8 cellular contexts compared by ENCODE assay signal in genomic region chr11:125624756-125625213, GRCh38. TPM values are rescaled to one million over a fixed set of nuclear protein-coding genes. Genes with fewer than 3 reads are reported as not detected.
A peak's percentile ranks its signal among the peaks of the same experiment; 100 is the strongest.
DNase-seq lines count a peak whose midpoint lies in the region; ATAC-seq lines count a peak whose summit lies in the region.

TSS of gene CHEK1 (plus strand) at chr11:125625163. CDS start at chr11:125626769, 1,606 bp downstream.

- peaks cover 48% of the 10 kb centered on the region for H3K36me3 Mint-ChIP-seq in activated CD8-positive, alpha-beta T cell treated with anti-CD3 and anti-CD28 coated beads, Interleukin-2, amount 10 ng/mL, durations not matched to agents 7 days and 5 days (ENCODE audit: low read depth)
- H3K36me3 Mint-ChIP-seq in stimulated activated effector memory CD8-positive, alpha-beta T cell treated with anti-CD3 and anti-CD28 coated beads, Interleukin-12 subunit alpha, Interleukin-12 subunit beta, amount 100 ng/mL, for 72 hours, result peaks cover 93% of the 10 kb centered on the region

- intact Hi-C loops in right cardiac atrium (cut with DNase I), result loop anchor here in 1 of 4 donors (10.0 kb wide), 1 partner anchor 250 kb away; no protein-coding TSS in a partner anchor

- POLR2A ChIA-PET in activated CD8-positive, alpha-beta T cell treated with anti-CD3 and anti-CD28 coated beads, Interleukin-2, amount 10 ng/mL, durations not matched to agents 7 days and 5 days (lab: Charles Lee), result interaction anchor here (0.8 to 3.0 kb wide), 11 partner anchors 8 to 278 kb away, joined by 3 to 32 read pairs (median 4); partner anchors contain the start of genes EI24, PUS3 and STT3A

- CTCF ChIA-PET in activated CD8-positive, alpha-beta T cell treated with anti-CD3 and anti-CD28 coated beads, Interleukin-2, amount 10 ng/mL, durations not matched to agents 7 days and 5 days (lab: Charles Lee), result interaction anchor here (1.0 to 3.1 kb wide), 9 partner anchors 9 to 263 kb away, joined by 3 to 16 read pairs (median 4); partner anchors contain the start of genes HYLS1 and STT3A

- no peak for ATAC-seq in activated CD8-positive, alpha-beta T cell treated with anti-CD3 and anti-CD28 coated beads, Interleukin-2, amount 10 ng/mL, durations not matched to agents 7 days and 5 days
- no peak for ATAC-seq in right cardiac atrium
- no peak for ATAC-seq in stimulated activated effector memory CD8-positive, alpha-beta T cell treated with anti-CD3 and anti-CD28 coated beads, Interleukin-12 subunit alpha, Interleukin-12 subunit beta, amount 100 ng/mL, for 72 hours
- ATAC-seq in GM21825 (IDR thresholded peaks at IDR 0.05; ENCODE audit: unreplicated experiment), result no peak

- no peaks in the 10 kb centered on the region for H3K27me3 Mint-ChIP-seq in activated CD8-positive, alpha-beta T cell treated with anti-CD3 and anti-CD28 coated beads, Interleukin-2, amount 10 ng/mL, durations not matched to agents 7 days and 5 days (ENCODE audit: low read depth)

- H3K9me3 ChIP-seq in right cardiac atrium (ENCODE audit: control insufficient read depth, low read length), result no peaks in the 10 kb centered on the region

- H3K4me3 Mint-ChIP-seq in activated CD8-positive, alpha-beta T cell treated with anti-CD3 and anti-CD28 coated beads, Interleukin-2, amount 10 ng/mL, durations not matched to agents 7 days and 5 days, result peak within 1 kb of the TSS; percentile 90
- H3K4me3 Mint-ChIP-seq in stimulated activated effector memory CD8-positive, alpha-beta T cell treated with anti-CD3 and anti-CD28 coated beads, Interleukin-12 subunit alpha, Interleukin-12 subunit beta, amount 100 ng/mL, for 72 hours, result peak within 1 kb of the TSS; percentile 98

- 57% methylated on average over 9 of the region's 9 CpGs for WGBS in right cardiac atrium

- H3K4me1 Mint-ChIP-seq in activated CD8-positive, alpha-beta T cell treated with anti-CD3 and anti-CD28 coated beads, Interleukin-2, amount 10 ng/mL, durations not matched to agents 7 days and 5 days (ENCODE audit: low read depth), result peaks cover 25% of the 10 kb centered on the region
- peaks cover 30% of the 10 kb centered on the region for H3K4me1 Mint-ChIP-seq in stimulated activated effector memory CD8-positive, alpha-beta T cell treated with anti-CD3 and anti-CD28 coated beads, Interleukin-12 subunit alpha, Interleukin-12 subunit beta, amount 100 ng/mL, for 72 hours

- H3K4me1 ChIP-seq in right cardiac atrium (ENCODE audit: control insufficient read depth, insufficient read depth, low read length), result peaks cover 5% of the 10 kb centered on the region

- H3K27me3 ChIP-seq in right cardiac atrium (ENCODE audit: control insufficient read depth, insufficient read depth), result no peaks in the 10 kb centered on the region

- DNase-seq in HT1080 (ENCODE audit: low read depth) (no peak), right cardiac atrium (peak in 1 of 3 donors; percentile 52), HuH-7 (ENCODE audit: low spot score) (no peak), NCI-H1092 (lab: John Stamatoyannopoulos, UW) (no peak), cerebellar nuclear complex (lab: John Stamatoyannopoulos, UW) (no peak)
- no peak for DNase-seq in activated CD8-positive, alpha-beta T cell treated with anti-CD3 and anti-CD28 coated beads, Interleukin-2, amount 10 ng/mL, durations not matched to agents 7 days and 5 days
- no peak for DNase-seq in stimulated activated effector memory CD8-positive, alpha-beta T cell treated with anti-CD3 and anti-CD28 coated beads, Interleukin-12 subunit alpha, Interleukin-12 subunit beta, amount 100 ng/mL, for 72 hours (ENCODE audit: low spot score in 2 of 2)

- peak within 1 kb of the TSS; percentile 77 for H3K27ac ChIP-seq in right cardiac atrium (ENCODE audit: low read length)

- H3K4me3 ChIP-seq in right cardiac atrium (ENCODE audit: low read length), result peak within 1 kb of the TSS; percentile 50

- peak within 1 kb of the TSS; percentile 97 for H3K27ac Mint-ChIP-seq in activated CD8-positive, alpha-beta T cell treated with anti-CD3 and anti-CD28 coated beads, Interleukin-2, amount 10 ng/mL, durations not matched to agents 7 days and 5 days
- peak within 1 kb of the TSS; percentile 99 for H3K27ac Mint-ChIP-seq in stimulated activated effector memory CD8-positive, alpha-beta T cell treated with anti-CD3 and anti-CD28 coated beads, Interleukin-12 subunit alpha, Interleukin-12 subunit beta, amount 100 ng/mL, for 72 hours

- no peaks in the 10 kb centered on the region for H3K9me3 Mint-ChIP-seq in activated CD8-positive, alpha-beta T cell treated with anti-CD3 and anti-CD28 coated beads, Interleukin-2, amount 10 ng/mL, durations not matched to agents 7 days and 5 days (ENCODE audit: insufficient read depth)
- H3K9me3 Mint-ChIP-seq in stimulated activated effector memory CD8-positive, alpha-beta T cell treated with anti-CD3 and anti-CD28 coated beads, Interleukin-12 subunit alpha, Interleukin-12 subunit beta, amount 100 ng/mL, for 72 hours, result no peaks in the 10 kb centered on the region

RNA-seq across cellular contexts. Expression of gene CHEK1, which starts in this region (rescaled TPM):
- total RNA-seq in HT1080 (2014; rRNA removed; shearing (Covaris generic)), result 43.9 and 52.7 TPM in 2 replicates
- polyA plus RNA-seq in HT1080 (2015; cell fraction: cytosol; rRNA removed), result 35.8 and 40.6 TPM in 2 replicates
- 47.3 and 54.8 TPM in 2 replicates for polyA plus RNA-seq in HT1080 (2015; cell fraction: nucleus; rRNA removed)
- 100 to 1,000 TPM; 102 to 106 TPM for total RNA-seq in activated CD8-positive, alpha-beta T cell treated with anti-CD3 and anti-CD28 coated beads, Interleukin-2, amount 10 ng/mL, durations not matched to agents 7 days and 5 days
- total RNA-seq in right cardiac atrium, result 1 to 10 TPM in 3 of 4 donors, under 1 TPM in 1; 0.68 to 2.5 (median 1.8) TPM
- polyA plus RNA-seq in right cardiac atrium, result 0.32 TPM

Comparison
In these comparisons a context has a peak if more than half of its experiments do, and no peak if none do; other contexts are left out.
1. RNA of gene CHEK1 (total RNA-seq): 102 to 106 TPM in activated CD8-positive, alpha-beta T cell treated with anti-CD3 and anti-CD28 coated beads, Interleukin-2, amount 10 ng/mL, durations not matched to agents 7 days and 5 days and 43.9 to 52.7 TPM in HT1080; 0.68 to 2.5 TPM in right cardiac atrium; every median in the first group is over 10 times any median in the second.